In genomic region chr19:10309423-10309822, GRCh38 we compare ENCODE assay signal across 23 cellular contexts. TPM values are rescaled to one million over a fixed set of nuclear protein-coding genes. Genes with fewer than 3 reads are reported as not detected.
DNase-seq lines count a peak whose midpoint lies in the region; ATAC-seq, FAIRE-seq and TF ChIP-seq lines count a peak whose summit lies in the region.
"Had no signal": no experiment of that assay in that cellular context is flagged by ENCODE, and none has a peak within 500 bp of the region (broad histone marks: within the 10 kb centered on the region; RNA-seq: fewer than 3 reads in every experiment).

Gene ZGLP1 (minus strand): TSS chr19:10309815.

- H3K27ac ChIP-seq in HepG2 (ENCODE audit: extremely low read length, insufficient read depth, low read length): no peak within 1 kb of the TSS
- no peak within 1 kb of the TSS for H3K27ac ChIP-seq in right lobe of liver
- H3K27ac ChIP-seq in osteoblast (ENCODE audit: low read depth, low read length): no peak within 1 kb of the TSS
- H3K27ac ChIP-seq: Peyer's patch, SJSA1 had no signal

- DNase-seq in HepG2 (ENCODE audit: low spot score) (no peak), right lobe of liver (no peak), endothelial cell (ENCODE audit: low spot score) (no peak), osteoblast (ENCODE audit: insufficient read length, low spot score, missing footprints) (peak; percentile 34), AG08396 (ENCODE audit: low spot score) (no peak)
- DNase-seq: CD4-positive, CD25-positive, alpha-beta regulatory T cell; EL; GF-D8; GOT3; MG63; NCI-H1092 treated with DMSO at 0.1 percent for 48 hours; NCI-H1436 treated with DMSO at 0.1 percent for 48 hours; NCI-H1930; NCI-H226; NCI-H510A treated with DMSO at 0.1 percent for 48 hours; NCI-H748 treated with DMSO at 0.1 percent for 48 hours; Peyer's patch had no signal

- H2AFZ ChIP-seq in HepG2 (ENCODE audit: low read length) (no peak within 1 kb of the TSS), osteoblast (ENCODE audit: low read length) (no peak within 1 kb of the TSS)

- H3K27me3 ChIP-seq in HepG2 (ENCODE audit: control insufficient read depth in 1 of 2, insufficient read depth in 2 of 2, low read length in 2 of 2) (no peaks in the 10 kb centered on the region; a peak in 1 of 5 replicates), right lobe of liver (no peaks in the 10 kb centered on the region), osteoblast (ENCODE audit: insufficient read depth, low read length) (no peaks in the 10 kb centered on the region)
- H3K27me3 ChIP-seq: MG63, Peyer's patch, SJSA1 had no signal

- TF ChIP-seq POLR2A in HepG2 (IDR thresholded peaks at IDR 0.05; ENCODE audit: insufficient read depth in 1 of 2, low read depth in 2 of 2, low read length in 2 of 2) (no peak), right lobe of liver (IDR thresholded peaks at IDR 0.05) (no peak)

- peaks cover 4% of the 10 kb centered on the region for H3K36me3 Mint-ChIP-seq in endothelial cell (ENCODE audit: low read depth, unreplicated experiment)
- H3K36me3 Mint-ChIP-seq: CD4-positive, CD25-positive, alpha-beta regulatory T cell had no signal

- peaks cover under 1% of the 10 kb centered on the region for H3K79me2 ChIP-seq in HepG2 (ENCODE audit: insufficient read depth, low read length)
- H3K79me2 ChIP-seq in osteoblast (ENCODE audit: insufficient read depth, low read length): peaks cover 3% of the 10 kb centered on the region

- no peaks in the 10 kb centered on the region for H3K4me1 Mint-ChIP-seq in endothelial cell (ENCODE audit: unreplicated experiment)

- no peak within 1 kb of the TSS for H3K4me2 ChIP-seq in HepG2 (ENCODE audit: low read depth, low read length)
- no peak within 1 kb of the TSS for H3K4me2 ChIP-seq in osteoblast (ENCODE audit: insufficient read depth, low read length)

- H3K27ac Mint-ChIP-seq in endothelial cell (ENCODE audit: unreplicated experiment): no peak within 1 kb of the TSS
- H3K27ac Mint-ChIP-seq: B cell; CD4-positive, CD25-positive, alpha-beta regulatory T cell had no signal

- H3K4me3 Mint-ChIP-seq in endothelial cell (ENCODE audit: unreplicated experiment): peak within 1 kb of the TSS; percentile 11
- H3K4me3 Mint-ChIP-seq: B cell; CD4-positive, CD25-positive, alpha-beta regulatory T cell had no signal

- in situ Hi-C loops in HepG2 (cut with HindIII; ENCODE audit: extremely low pct_ligation_motif_present, low pct_unique_long_range_greater_than_20kb): no loop called here

- H3K9me3 ChIP-seq in HepG2 (ENCODE audit: low read length) (no peaks in the 10 kb centered on the region), right lobe of liver (no peaks in the 10 kb centered on the region), osteoblast (ENCODE audit: low read depth, low read length) (no peaks in the 10 kb centered on the region)
- H3K9me3 ChIP-seq: MG63, Peyer's patch, SJSA1 had no signal

- TF ChIP-seq CTCF in HepG2 (CRISPR knock-in tag; IDR thresholded peaks at IDR 0.05): no peak
- no peak for TF ChIP-seq CTCF in right lobe of liver (IDR thresholded peaks at IDR 0.05)
- TF ChIP-seq CTCF in endothelial cell (IDR thresholded peaks at IDR 0.05; ENCODE audit: unreplicated experiment): no peak
- TF ChIP-seq CTCF in osteoblast (IDR thresholded peaks at IDR 0.05; ENCODE audit: extremely low read depth, low read depth, low read length): no peak

- peaks cover 2% of the 10 kb centered on the region for H3K27me3 Mint-ChIP-seq in endothelial cell (ENCODE audit: unreplicated experiment)
- H3K27me3 Mint-ChIP-seq: B cell; CD4-positive, CD25-positive, alpha-beta regulatory T cell had no signal

- no TSS peak for BruUV-seq in HepG2 (replicated peaks; lab: Mats Ljungman, UMichigan)

- no peak within 1 kb of the TSS for H3K9ac ChIP-seq in HepG2 (ENCODE audit: insufficient read depth, low read depth, low read length)

- CTCF ChIA-PET in HepG2 (lab: Yijun Ruan, JAX; ENCODE audit: low intra/inter-chr PET ratio, low total read pairs): no interaction called here

- peaks cover 0 to 5% of the 10 kb centered on the region in 2 experiments; a peak in 1 of 5 replicates for H3K36me3 ChIP-seq in HepG2 (replicated peaks in 1 of 2; ENCODE audit: control insufficient read depth in 1 of 2, insufficient read depth in 2 of 2, low read length in 2 of 2)
- peaks cover 0 to 5% (median 0%) of the 10 kb centered on the region in 4 donors for H3K36me3 ChIP-seq in right lobe of liver
- peaks cover 10% of the 10 kb centered on the region for H3K36me3 ChIP-seq in osteoblast (ENCODE audit: insufficient read depth, low read length)
- H3K36me3 ChIP-seq: Peyer's patch had no signal

- POLR2A ChIA-PET in HepG2 (lab: Yijun Ruan, JAX): interaction anchor here (0.8 to 1.4 kb wide), 2 partner anchors 10 to 25 kb away, joined by 3 to 4 read pairs; no protein-coding TSS in a partner anchor

- no peak within 1 kb of the TSS for H3K4me3 ChIP-seq in HepG2 (replicated peaks in 1 of 3; ENCODE audit: insufficient read depth in 1 of 3, low read depth in 2 of 3, low read length in 3 of 3)
- H3K4me3 ChIP-seq in right lobe of liver: no peak within 1 kb of the TSS
- no peak within 1 kb of the TSS for H3K4me3 ChIP-seq in osteoblast (ENCODE audit: insufficient read depth, low read length)
- H3K4me3 ChIP-seq: MG63, Peyer's patch, SJSA1 had no signal

- 92% methylated on average over 16 of the region's 24 CpGs for WGBS in HepG2 (ENCODE audit: low lambda C conversion rate)
- 90% methylated on average over 2 of the region's 24 CpGs for WGBS in right lobe of liver (ENCODE audit: insufficient coverage, low coverage, low lambda C conversion rate, missing lambda C conversion rate)

- intact Hi-C loops in HepG2 (cut with micrococcal nuclease; ENCODE audit: unreplicated experiment) (no loop called here), right lobe of liver (cut with DNase I) (no loop called here)

- no peaks in the 10 kb centered on the region for H4K20me1 ChIP-seq in HepG2 (ENCODE audit: insufficient read depth, low read length)
- no peaks in the 10 kb centered on the region for H4K20me1 ChIP-seq in osteoblast (ENCODE audit: insufficient read depth, low read length)

- H3K9me3 Mint-ChIP-seq in endothelial cell (ENCODE audit: unreplicated experiment): no peaks in the 10 kb centered on the region
- H3K9me3 Mint-ChIP-seq: CD4-positive, CD25-positive, alpha-beta regulatory T cell had no signal

- FAIRE-seq in HepG2 (lab: Jason Lieb, UNC): no peak

- no peak for TF ChIP-seq RAD21 in HepG2 (CRISPR knock-in tag; IDR thresholded peaks at IDR 0.05)

- TF ChIP-seq EP300 in HepG2 (IDR thresholded peaks at IDR 0.05; ENCODE audit: low read depth in 2 of 2, low read length in 2 of 2) (no peak), HepG2 (CRISPR knock-in tag; IDR thresholded peaks at IDR 0.05; ENCODE audit: borderline replicate concordance) (no peak)

- peaks cover 3% of the 10 kb centered on the region for H3K4me1 ChIP-seq in HepG2 (ENCODE audit: insufficient read depth, low read length)
- no peaks in the 10 kb centered on the region for H3K4me1 ChIP-seq in right lobe of liver
- peaks cover 12% of the 10 kb centered on the region for H3K4me1 ChIP-seq in osteoblast (ENCODE audit: insufficient read depth, low read length)

- no peak for ATAC-seq in HepG2
- ATAC-seq in right lobe of liver: no peak
- no peak for ATAC-seq in HG03432 (IDR thresholded peaks at IDR 0.05; ENCODE audit: unreplicated experiment)
- ATAC-seq in HG03521 (IDR thresholded peaks at IDR 0.05; ENCODE audit: unreplicated experiment): no peak
- no peak for ATAC-seq in HG02870 (IDR thresholded peaks at IDR 0.05; ENCODE audit: unreplicated experiment)
- ATAC-seq: HCT116 had no signal

TF ChIP-seq in HepG2, 621 proteins besides CTCF, POLR2A, EP300 and RAD21:
- no peak for TF ChIP-seq MXD3 (CRISPR knock-in tag; IDR thresholded peaks at IDR 0.05)
- TF ChIP-seq ZNF446 (CRISPR knock-in tag; IDR thresholded peaks at IDR 0.05): no peak
- peak; percentile 73 for TF ChIP-seq AGO2 (optimal IDR thresholded peaks at IDR 0.05; ENCODE audit: low read depth, low read length)
- no peak for TF ChIP-seq NR2F2 (IDR thresholded peaks at IDR 0.05; ENCODE audit: borderline replicate concordance, low read depth)
- no peak for TF ChIP-seq KDM5B (CRISPR knock-in tag; IDR thresholded peaks at IDR 0.05; ENCODE audit: borderline replicate concordance)
- no peak for TF ChIP-seq NR1H2 (CRISPR knock-in tag; IDR thresholded peaks at IDR 0.05; ENCODE audit: borderline replicate concordance, low read depth)

RNA-seq across cellular contexts. Expression of gene ZGLP1, which starts in this region (rescaled TPM):
- total RNA-seq in HepG2 (2016; rRNA removed; fragmentation: Illumina TruSeq; extraction: Trizol) (0.56 and 2.4 TPM in 2 replicates), right lobe of liver (1 to 10 TPM in 5 of 6 experiments, under 1 TPM in 1; 0.62 to 4.4 (median 1.5) TPM), endothelial cell (ENCODE audit: unreplicated experiment) (8.2 TPM), osteoblast (0.59 and 0.72 TPM in 2 replicates)
- 1.5 and 2.6 TPM in 2 replicates for total RNA-seq in HepG2 (2016; cell fraction: cytosol; rRNA removed; fragmentation: Illumina TruSeq; extraction: Trizol; ENCODE audit: low read depth)
- total RNA-seq in HepG2 (2016; cell fraction: insoluble cytoplasmic fraction; rRNA removed; fragmentation: Illumina TruSeq; extraction: Trizol): 0.52 and 2.8 TPM in 2 replicates
- total RNA-seq in HepG2 (2016; cell fraction: membrane; rRNA removed; fragmentation: Illumina TruSeq; extraction: Trizol): 1.8 TPM in 2 replicates
- total RNA-seq in HepG2 (2016; cell fraction: nucleus; rRNA removed; fragmentation: Illumina TruSeq; extraction: Trizol): 3.4 and 4.8 TPM in 2 replicates
- 3.0 and 4.7 TPM in 2 replicates for polyA plus RNA-seq in HepG2 (2011; rRNA removed)
- 0.46 and 1.3 TPM in 2 replicates for polyA plus RNA-seq in HepG2 (2011; cell fraction: cytosol; rRNA removed)
- 20.3 and 24.6 TPM in 2 replicates for polyA plus RNA-seq in HepG2 (2011; cell fraction: nucleus; rRNA removed)
- 2.1 and 3.9 TPM in 2 replicates for polyA plus RNA-seq in HepG2 (2012)
- 1.4 and 1.9 TPM in 2 replicates for polyA plus RNA-seq in HepG2 (2016; cell fraction: cytosol; fragmentation: Illumina TruSeq; extraction: Trizol; ENCODE audit: low read depth)
- 0.72 and 0.99 TPM in 2 replicates for polyA plus RNA-seq in HepG2 (2016; cell fraction: insoluble cytoplasmic fraction; fragmentation: Illumina TruSeq; extraction: Trizol; ENCODE audit: low read depth)
- polyA plus RNA-seq in HepG2 (2016; cell fraction: membrane; fragmentation: Illumina TruSeq; extraction: Trizol; ENCODE audit: low read depth): 1.6 and 1.8 TPM in 2 replicates
- polyA plus RNA-seq in HepG2 (2016; cell fraction: nucleus; fragmentation: Illumina TruSeq; extraction: Trizol; ENCODE audit: insufficient read depth, low read depth): 17.4 and 18.0 TPM in 2 replicates
- polyA minus RNA-seq in HepG2 (2011; rRNA and poly(A)+ RNA removed; ENCODE audit: low replicate concordance): 0.18 and 0.28 TPM in 2 replicates
- polyA minus RNA-seq in HepG2 (2011; cell fraction: cytosol; rRNA and poly(A)+ RNA removed): not detected in 2 replicates
- polyA minus RNA-seq in HepG2 (2011; cell fraction: nucleus; rRNA and poly(A)+ RNA removed): 1.0 and 1.9 TPM in 2 replicates

Comparison
In these comparisons a context has a peak if more than half of its experiments do, and no peak if none do; other contexts are left out.
1. Peak in DNase-seq in osteoblast; RNA of the gene not detected or under 1 TPM.